ENCODE assay signal across 8 cellular contexts in genomic region chr2:231708773-231709635, GRCh38. TPM values are rescaled to one million over a fixed set of nuclear protein-coding genes. Genes with fewer than 3 reads are reported as not detected.
DNase-seq lines count a peak whose midpoint lies in the region; TF ChIP-seq lines count a peak whose summit lies in the region.

No MANE protein-coding gene starts in this region.

- 0 out of 2 replicates have a peak, but pooled peaks cover 8% of the 10 kb centered on the region for H3K36me3 ChIP-seq in ACC112 (ENCODE audit: insufficient read depth, low read length)
- peaks cover 10 to 15% of the 10 kb centered on the region in 2 donors for H3K36me3 ChIP-seq in duodenal mucosa (ENCODE audit: control insufficient read depth in 1 of 2, insufficient read depth in 2 of 2, low read length in 2 of 2)
- H3K36me3 ChIP-seq in mucosa of rectum (ENCODE audit: control insufficient read depth in 2 of 2, insufficient read depth in 2 of 2, low read length in 2 of 2) = peaks cover 14% of the 10 kb centered on the region in 2 donors
- H3K36me3 ChIP-seq in stomach = peaks cover 20 to 25% (median 22%) of the 10 kb centered on the region in 4 donors

- no peak for TF ChIP-seq EP300 in stomach (IDR thresholded peaks at IDR 0.05)

- 0 to 1% (median 1%) methylated on average over 49 to 118 of the region's 118 CpGs for WGBS in stomach, 5 donors

- H3K4me3 Mint-ChIP-seq in HFFc6 = peak overlapping the region; percentile 96
- peak overlapping the region; percentile 92 for H3K4me3 Mint-ChIP-seq in activated CD4-positive, alpha-beta T cell treated with anti-CD3 and anti-CD28 coated beads, Interleukin-2, amount 10 ng/mL, durations not matched to agents 24 days and 14 days

- H3K27me3 ChIP-seq in ACC112 (ENCODE audit: insufficient read depth, low read length) (no peaks in the 10 kb centered on the region), duodenal mucosa (ENCODE audit: control insufficient read depth in 1 of 2, insufficient read depth in 2 of 2, low read length in 2 of 2) (no peaks in the 10 kb centered on the region), mucosa of rectum (ENCODE audit: control insufficient read depth in 2 of 2, insufficient read depth in 2 of 2, low read length in 2 of 2) (no peaks in the 10 kb centered on the region), stomach (no peaks in the 10 kb centered on the region)

- DNase-seq in HFFc6 = no peak
- peak; percentile 87 for DNase-seq in activated CD4-positive, alpha-beta T cell treated with anti-CD3 and anti-CD28 coated beads, Interleukin-2, amount 10 ng/mL, durations not matched to agents 24 days and 14 days
- DNase-seq in stomach = peak; percentile 50
- DNase-seq in NCI-H510A (lab: John Stamatoyannopoulos, UW) = no peak
- no peak for DNase-seq in NCI-H526 treated with DMSO at 0.1 percent for 48 hours (lab: John Stamatoyannopoulos, UW)

- peak overlapping the region; percentile 73 for H3K27ac ChIP-seq in ACC112 (ENCODE audit: low read depth, low read length)
- peak overlapping the region; percentile 98 for H3K27ac ChIP-seq in duodenal mucosa (ENCODE audit: low read depth, low read length)
- peak overlapping the region; percentile 97 to 100 for H3K27ac ChIP-seq in mucosa of rectum (ENCODE audit: low read depth in 2 of 2, low read length in 2 of 2)
- peak overlapping the region; percentile 96 to 100 (median 100) for H3K27ac ChIP-seq in stomach

- H3K9me3 ChIP-seq in duodenal mucosa (ENCODE audit: control insufficient read depth in 1 of 2, low read length in 2 of 2) = no peaks in the 10 kb centered on the region
- H3K9me3 ChIP-seq in mucosa of rectum (ENCODE audit: control insufficient read depth in 2 of 2, low read length in 2 of 2) = no peaks in the 10 kb centered on the region
- H3K9me3 ChIP-seq in stomach = no peaks in the 10 kb centered on the region

- TF ChIP-seq CTCF in HFFc6 (IDR thresholded peaks at IDR 0.05) (peak; percentile 40; the same call in 1 of the 2 replicates), stomach (IDR thresholded peaks at IDR 0.05) (peak in 1 of 7 experiments; percentile 28)

- H3K36me3 Mint-ChIP-seq in HFFc6 (ENCODE audit: low read depth) = peaks cover 29% of the 10 kb centered on the region
- H3K36me3 Mint-ChIP-seq in activated CD4-positive, alpha-beta T cell treated with anti-CD3 and anti-CD28 coated beads, Interleukin-2, amount 10 ng/mL, durations not matched to agents 24 days and 14 days (ENCODE audit: low read depth) = peaks cover 46% of the 10 kb centered on the region

- H3K4me3 ChIP-seq in ACC112 (ENCODE audit: low read depth, low read length) (peak overlapping the region; percentile 87), duodenal mucosa (ENCODE audit: low read depth in 1 of 2, low read length in 2 of 2) (peak overlapping the region; percentile 83 to 92), mucosa of rectum (ENCODE audit: low read length in 2 of 2) (peak overlapping the region; percentile 81 to 89), stomach (peak overlapping the region; percentile 82 to 97 (median 90))

- peaks cover 52% of the 10 kb centered on the region for H3K79me2 ChIP-seq in ACC112 (ENCODE audit: control insufficient read depth, insufficient read depth, low read length, unreplicated experiment)

- H3K4me1 Mint-ChIP-seq in HFFc6 (ENCODE audit: low read depth) = peaks cover 27% of the 10 kb centered on the region
- peaks cover 37% of the 10 kb centered on the region for H3K4me1 Mint-ChIP-seq in activated CD4-positive, alpha-beta T cell treated with anti-CD3 and anti-CD28 coated beads, Interleukin-2, amount 10 ng/mL, durations not matched to agents 24 days and 14 days

- no peak for TF ChIP-seq POLR2A in stomach (IDR thresholded peaks at IDR 0.05)

- no peaks in the 10 kb centered on the region for H3K9me3 Mint-ChIP-seq in HFFc6
- H3K9me3 Mint-ChIP-seq in activated CD4-positive, alpha-beta T cell treated with anti-CD3 and anti-CD28 coated beads, Interleukin-2, amount 10 ng/mL, durations not matched to agents 24 days and 14 days = no peaks in the 10 kb centered on the region

- intact Hi-C loops in activated CD4-positive, alpha-beta T cell treated with anti-CD3 and anti-CD28 coated beads, Interleukin-2, amount 10 ng/mL, durations not matched to agents 24 days and 14 days (cut with micrococcal nuclease) = loop anchor here (1.0 kb wide), 3 partner anchors 97 to 245 kb away; partner anchors contain the start of gene NCL
- intact Hi-C loops in stomach (cut with DNase I; ENCODE audit: low total_unique reads) = no loop called here

- H2AFZ ChIP-seq in ACC112 (ENCODE audit: low read length, unreplicated experiment) = no peak overlapping the region

- H3K27ac Mint-ChIP-seq in HFFc6 = peak overlapping the region; percentile 64
- H3K27ac Mint-ChIP-seq in activated CD4-positive, alpha-beta T cell treated with anti-CD3 and anti-CD28 coated beads, Interleukin-2, amount 10 ng/mL, durations not matched to agents 24 days and 14 days = peak overlapping the region; percentile 100

- peaks cover 3% of the 10 kb centered on the region; the same call in 1 of the 2 replicates for H3K27me3 Mint-ChIP-seq in HFFc6 (ENCODE audit: insufficient read depth)
- H3K27me3 Mint-ChIP-seq in activated CD4-positive, alpha-beta T cell treated with anti-CD3 and anti-CD28 coated beads, Interleukin-2, amount 10 ng/mL, durations not matched to agents 24 days and 14 days = peaks cover 1% of the 10 kb centered on the region

- H3K4me1 ChIP-seq in ACC112 (ENCODE audit: control insufficient read depth, insufficient read depth, low read length, unreplicated experiment) (peaks cover 24% of the 10 kb centered on the region), duodenal mucosa (ENCODE audit: control insufficient read depth in 1 of 2, insufficient read depth in 2 of 2, low read length in 2 of 2) (peaks cover 21 to 33% of the 10 kb centered on the region in 2 donors), mucosa of rectum (ENCODE audit: control insufficient read depth in 2 of 2, insufficient read depth in 2 of 2, low read length in 2 of 2) (peaks cover 33% of the 10 kb centered on the region in 2 donors), stomach (peaks cover 31 to 55% (median 51%) of the 10 kb centered on the region in 4 donors)

- H3K9ac ChIP-seq in duodenal mucosa (ENCODE audit: low read depth in 1 of 2, low read length in 2 of 2) (peak overlapping the region; percentile 96 to 97), mucosa of rectum (ENCODE audit: low read depth in 1 of 2, low read length in 2 of 2) (peak overlapping the region; percentile 93 to 98)

RNA-seq across cellular contexts. Expression of gene PTMA, which starts 0.7 kb away (rescaled TPM):
- 100 to 1,000 TPM; 467 to 853 (median 787) TPM for total RNA-seq in HFFc6 (2021; fragmentation: NEBNext Ultra II Directional; extraction: Animal tissue kit (Norgen Biotek cat#: 25700))
- 2,376 and 2,379 TPM in 2 replicates for total RNA-seq in activated CD4-positive, alpha-beta T cell treated with anti-CD3 and anti-CD28 coated beads, Interleukin-2, amount 10 ng/mL, durations not matched to agents 24 days and 14 days
- total RNA-seq in stomach = 1,000 to 10,000 TPM in 1 of 5 donors, 100 to 1,000 TPM in 4; 244 to 1,175 (median 701) TPM
- polyA plus RNA-seq in stomach = 1,000 to 10,000 TPM; 1,451 to 2,006 (median 1,527) TPM

Comparison
In these comparisons a context has a peak if more than half of its experiments do, and no peak if none do; other contexts are left out.
1. DNase-seq: peak in activated CD4-positive, alpha-beta T cell treated with anti-CD3 and anti-CD28 coated beads, Interleukin-2, amount 10 ng/mL, durations not matched to agents 24 days and 14 days (single experiment) and stomach (single experiment); none in HFFc6 (single experiment), NCI-H510A (single experiment) and NCI-H526 treated with DMSO at 0.1 percent for 48 hours (single experiment).
2. Peak in every context shown above with its lines, with median percentiles within 50 percentile points of each other: H3K27ac ChIP-seq and H3K4me3 ChIP-seq.